ENCODE assay signal across 8 cellular contexts in the genomic region with DNA sequence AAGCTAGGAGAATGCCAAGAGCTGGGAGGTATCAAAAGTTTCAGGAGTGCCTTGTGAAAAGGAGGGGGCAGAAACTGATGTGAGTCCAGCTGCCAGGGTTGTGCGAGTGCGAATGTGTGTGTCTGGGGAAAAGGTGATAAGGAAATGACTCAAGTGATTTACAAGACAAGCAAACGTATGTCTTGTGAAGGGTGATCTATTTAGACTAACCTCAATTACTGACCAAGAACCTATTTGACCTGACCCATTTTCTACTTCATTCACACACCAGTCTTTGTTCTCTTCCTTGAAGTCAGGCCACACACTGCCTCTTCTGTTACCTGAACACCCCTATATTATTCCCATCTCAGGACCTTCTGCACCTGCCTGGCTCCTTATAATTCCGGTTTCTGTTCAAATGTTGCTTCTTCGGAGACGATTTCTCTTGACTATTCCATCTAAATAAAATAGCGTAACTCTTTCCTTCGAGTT. TPM values are rescaled to one million over a fixed set of nuclear protein-coding genes. Genes with fewer than 3 reads are reported as not detected.
DNase-seq lines count a peak whose midpoint lies in the region; ATAC-seq and TF ChIP-seq lines count a peak whose summit lies in the region.

No MANE protein-coding gene starts in this region.

- H3K27me3 ChIP-seq in Peyer's patch (no peaks in the 10 kb centered on the region), ectodermal cell (ENCODE audit: control insufficient read depth, insufficient read depth, low read length, poor library complexity, severe bottlenecking) (no peaks in the 10 kb centered on the region)

- H3K4me3 Mint-ChIP-seq in activated CD8-positive, alpha-beta memory T cell treated with anti-CD3 and anti-CD28 coated beads, Interleukin-2, amount 10 ng/mL, durations not matched to agents 7 days and 5 days, result peak overlapping the region; percentile 92
- H3K4me3 Mint-ChIP-seq in nephron, result peak overlapping the region; percentile 90 to 94 (median 92)

- H3K36me3 Mint-ChIP-seq in activated CD8-positive, alpha-beta memory T cell treated with anti-CD3 and anti-CD28 coated beads, Interleukin-2, amount 10 ng/mL, durations not matched to agents 7 days and 5 days, result peaks cover 21% of the 10 kb centered on the region
- peaks cover 17% of the 10 kb centered on the region for H3K36me3 Mint-ChIP-seq in nephron (ENCODE audit: low read depth)

- H3K4me3 ChIP-seq in Peyer's patch (peak overlapping the region; percentile 75 to 90 (median 81)), ectodermal cell (ENCODE audit: insufficient read depth, low read depth, low read length) (peak overlapping the region; percentile 79)

- ATAC-seq in activated CD8-positive, alpha-beta memory T cell treated with anti-CD3 and anti-CD28 coated beads, Interleukin-2, amount 10 ng/mL, durations not matched to agents 7 days and 5 days, result no peak

- H3K9me3 ChIP-seq in Peyer's patch (no peaks in the 10 kb centered on the region), ectodermal cell (ENCODE audit: control insufficient read depth, low read length) (no peaks in the 10 kb centered on the region)

- 28 to 32% methylated on average over 8 of the region's 8 CpGs for WGBS in ectodermal cell, 2 experiments

- TF ChIP-seq CTCF in Peyer's patch (IDR thresholded peaks at IDR 0.05) (no peak), nephron (IDR thresholded peaks at IDR 0.05; ENCODE audit: unreplicated experiment in 3 of 3) (no peak)

- H3K4me1 Mint-ChIP-seq in activated CD8-positive, alpha-beta memory T cell treated with anti-CD3 and anti-CD28 coated beads, Interleukin-2, amount 10 ng/mL, durations not matched to agents 7 days and 5 days, result peaks cover 55% of the 10 kb centered on the region
- peaks cover 45% of the 10 kb centered on the region for H3K4me1 Mint-ChIP-seq in nephron

- H3K36me3 ChIP-seq in Peyer's patch (peaks cover 0 to 10% (median 0%) of the 10 kb centered on the region in 3 donors), ectodermal cell (ENCODE audit: control insufficient read depth, insufficient read depth, low read length) (peaks cover under 1% of the 10 kb centered on the region)

- H3K9me3 Mint-ChIP-seq in activated CD8-positive, alpha-beta memory T cell treated with anti-CD3 and anti-CD28 coated beads, Interleukin-2, amount 10 ng/mL, durations not matched to agents 7 days and 5 days (ENCODE audit: low read depth), result no peaks in the 10 kb centered on the region
- no peaks in the 10 kb centered on the region for H3K9me3 Mint-ChIP-seq in nephron

- peak overlapping the region; percentile 86 to 93 (median 86) for H3K27ac ChIP-seq in Peyer's patch
- H3K27ac ChIP-seq in ectodermal cell (ENCODE audit: insufficient read depth, low read depth, low read length, poor library complexity, severe bottlenecking), result no peak overlapping the region

- H3K27me3 Mint-ChIP-seq in activated CD8-positive, alpha-beta memory T cell treated with anti-CD3 and anti-CD28 coated beads, Interleukin-2, amount 10 ng/mL, durations not matched to agents 7 days and 5 days, result no peaks in the 10 kb centered on the region
- no peaks in the 10 kb centered on the region for H3K27me3 Mint-ChIP-seq in nephron (ENCODE audit: low read depth)

- H3K4me1 ChIP-seq in Peyer's patch (peaks cover 3 to 65% (median 6%) of the 10 kb centered on the region in 4 donors), ectodermal cell (ENCODE audit: control insufficient read depth, insufficient read depth, low read length) (peaks cover 11% of the 10 kb centered on the region)

- peak in 1 of 2 donors; percentile 60 for TF ChIP-seq POLR2A in Peyer's patch (IDR thresholded peaks at IDR 0.05)

- CTCF ChIA-PET in activated CD8-positive, alpha-beta memory T cell treated with anti-CD3 and anti-CD28 coated beads, Interleukin-2, amount 10 ng/mL, durations not matched to agents 7 days and 5 days (lab: Charles Lee), result interaction anchor here (1.2 to 2.0 kb wide), 3 partner anchors 34 to 36 kb away, joined by 3 to 8 read pairs (median 6); a partner anchor contains a TSS

- H3K27ac Mint-ChIP-seq in activated CD8-positive, alpha-beta memory T cell treated with anti-CD3 and anti-CD28 coated beads, Interleukin-2, amount 10 ng/mL, durations not matched to agents 7 days and 5 days, result peak overlapping the region; percentile 95
- H3K27ac Mint-ChIP-seq in nephron, result peak overlapping the region; percentile 69 to 92 (median 84)

- peak; percentile 45 for DNase-seq in activated CD8-positive, alpha-beta memory T cell treated with anti-CD3 and anti-CD28 coated beads, Interleukin-2, amount 10 ng/mL, durations not matched to agents 7 days and 5 days
- no peak for DNase-seq in activated CD8-positive, alpha-beta memory T cell treated with anti-CD3 and anti-CD28 coated beads, Interleukin-2, amount 50 U/mL, for 4 hours
- DNase-seq in Peyer's patch, result peak in 2 of 3 donors; percentile 58 to 69
- DNase-seq in NCI-H2029 treated with DMSO at 0.1 percent for 48 hours (lab: John Stamatoyannopoulos, UW), result no peak
- no peak for DNase-seq in SHP77 (lab: John Stamatoyannopoulos, UW)
- no peak for DNase-seq in SKM-1 (lab: John Stamatoyannopoulos, UW; ENCODE audit: unreplicated experiment)

RNA-seq across cellular contexts. Expression of a gene that starts 1.0 kb away (rescaled TPM):
- total RNA-seq in activated CD8-positive, alpha-beta memory T cell treated with anti-CD3 and anti-CD28 coated beads, Interleukin-2, amount 10 ng/mL, durations not matched to agents 7 days and 5 days, result 10 to 100 TPM; 21.3 to 31.8 TPM
- 10 to 100 TPM; 39.6 to 82.8 (median 59.4) TPM for total RNA-seq in Peyer's patch
- polyA plus RNA-seq in ectodermal cell (2013, experiment 1 of 4), result 58.4 TPM
- 63.0 TPM for polyA plus RNA-seq in ectodermal cell (2013, experiment 2 of 4)
- 49.5 TPM for polyA plus RNA-seq in ectodermal cell (2013, experiment 3 of 4)
- polyA plus RNA-seq in ectodermal cell (2013, experiment 4 of 4), result 55.8 TPM

RNA-seq across cellular contexts. Expression of a gene that starts 2.8 kb away (rescaled TPM):
- total RNA-seq in activated CD8-positive, alpha-beta memory T cell treated with anti-CD3 and anti-CD28 coated beads, Interleukin-2, amount 10 ng/mL, durations not matched to agents 7 days and 5 days, result 10 to 100 TPM; 45.0 to 45.3 TPM
- total RNA-seq in Peyer's patch, result 10 to 100 TPM; 12.4 to 21.5 (median 15.6) TPM
- polyA plus RNA-seq in ectodermal cell (2013, experiment 1 of 4), result 18.8 TPM
- polyA plus RNA-seq in ectodermal cell (2013, experiment 2 of 4), result 19.5 TPM
- polyA plus RNA-seq in ectodermal cell (2013, experiment 3 of 4), result 16.0 TPM
- polyA plus RNA-seq in ectodermal cell (2013, experiment 4 of 4), result 18.2 TPM

RNA-seq across cellular contexts. Expression of a gene that starts 34.6 kb away (rescaled TPM):
- total RNA-seq in activated CD8-positive, alpha-beta memory T cell treated with anti-CD3 and anti-CD28 coated beads, Interleukin-2, amount 10 ng/mL, durations not matched to agents 7 days and 5 days, result 10 to 100 TPM; 43.4 to 47.7 TPM
- total RNA-seq in Peyer's patch, result 10 to 100 TPM; 35.2 to 71.8 (median 45.2) TPM
- 58.3 TPM for polyA plus RNA-seq in ectodermal cell (2013, experiment 1 of 4)
- polyA plus RNA-seq in ectodermal cell (2013, experiment 2 of 4), result 62.4 TPM
- 47.6 TPM for polyA plus RNA-seq in ectodermal cell (2013, experiment 3 of 4)
- 50.3 TPM for polyA plus RNA-seq in ectodermal cell (2013, experiment 4 of 4)

Comparison
In these comparisons a context has a peak if more than half of its experiments do, and no peak if none do; other contexts are left out.
1. DNase-seq: peak in activated CD8-positive, alpha-beta memory T cell treated with anti-CD3 and anti-CD28 coated beads, Interleukin-2, amount 10 ng/mL, durations not matched to agents 7 days and 5 days (single experiment) and Peyer's patch (2 of 3); none in activated CD8-positive, alpha-beta memory T cell treated with anti-CD3 and anti-CD28 coated beads, Interleukin-2, amount 50 U/mL, for 4 hours (single experiment), NCI-H2029 treated with DMSO at 0.1 percent for 48 hours (single experiment), SHP77 (0 of 2) and SKM-1 (single experiment).